In genomic region chr12:75541-75940, GRCh38 we compare ENCODE assay signal across 1 cellular context. TPM values are rescaled to one million over a fixed set of nuclear protein-coding genes. Genes with fewer than 3 reads are reported as not detected.
"Had no signal": no experiment of that assay in that cellular context is flagged by ENCODE, and none has a peak within 500 bp of the region (broad histone marks: within the 10 kb centered on the region; RNA-seq: fewer than 3 reads in every experiment).

No MANE protein-coding gene starts in this region.

RNA-seq across cellular contexts. Expression of gene IQSEC3, which starts 9.0 kb away (rescaled TPM):
- total RNA-seq: pulmonary artery endothelial cell had no signal
